Comparison of ENCODE assay signal across 12 cellular contexts in the genomic region with DNA sequence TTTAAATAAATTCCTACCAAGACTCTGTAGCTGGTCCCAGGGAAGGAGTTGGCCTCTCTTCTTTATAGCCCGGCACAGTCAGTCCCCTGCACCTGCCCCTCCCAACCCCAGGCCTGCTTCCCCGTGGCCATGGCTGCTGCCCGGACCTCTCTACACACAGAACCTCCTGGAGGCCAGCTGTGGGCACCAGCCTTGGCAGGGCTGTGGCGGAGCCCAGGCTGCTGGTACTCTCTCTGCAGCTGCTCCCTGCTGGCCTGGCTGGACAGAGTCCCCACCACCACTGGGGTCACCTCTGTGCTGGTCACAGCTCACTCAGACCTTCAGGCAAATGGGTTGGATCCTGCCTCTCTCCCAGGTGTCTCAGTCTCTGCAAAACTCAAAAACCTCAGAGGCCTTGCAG.
DNase-seq lines count a peak whose midpoint lies in the region; ATAC-seq and TF ChIP-seq lines count a peak whose summit lies in the region.
"Had no signal": no experiment of that assay in that cellular context is flagged by ENCODE, and none has a peak within 500 bp of the region (broad histone marks: within the 10 kb centered on the region; RNA-seq: fewer than 3 reads in every experiment).

No MANE protein-coding gene starts in this region.

- ATAC-seq in gastroesophageal sphincter, result no peak
- ATAC-seq in GM19455 (IDR thresholded peaks at IDR 0.05; ENCODE audit: unreplicated experiment), result no peak

- H3K9me3 ChIP-seq in A673 (ENCODE audit: low read depth, low read length, poor library complexity, severe bottlenecking) (no peaks in the 10 kb centered on the region), gastroesophageal sphincter (no peaks in the 10 kb centered on the region)
- H3K9me3 ChIP-seq: BE2C had no signal

- DNase-seq in A673 (ENCODE audit: low spot score), result no peak
- DNase-seq in Ammon's horn (ENCODE audit: low spot score), result no peak
- no peak for DNase-seq in stimulated activated CD4-positive, alpha-beta T cell treated with anti-CD3 and anti-CD28 coated beads, Interleukin-12 subunit alpha, Interleukin-12 subunit beta, amount 100 ng/mL, for 4 hours
- no peak for DNase-seq in NOMO-1 (lab: John Stamatoyannopoulos, UW; ENCODE audit: unreplicated experiment in 2 of 2)
- DNase-seq: BE2C, midbrain, NCI-H2107, T1000 had no signal

- H3K4me3 ChIP-seq in A673 (ENCODE audit: low read depth, low read length, poor library complexity, severe bottlenecking) (no peak overlapping the region), gastroesophageal sphincter (peak overlapping the region in 1 of 2 donors; percentile 17), rectal smooth muscle tissue (ENCODE audit: low read length) (no peak overlapping the region)

- H3K4me1 ChIP-seq in A673 (ENCODE audit: insufficient read depth, low read length, poor library complexity, severe bottlenecking), result no peaks in the 10 kb centered on the region
- H3K4me1 ChIP-seq in gastroesophageal sphincter, result peaks cover 0 to 78% (median 48%) of the 10 kb centered on the region in 3 donors
- H3K4me1 ChIP-seq in rectal smooth muscle tissue (ENCODE audit: control insufficient read depth, insufficient read depth, low read length), result peaks cover 27% of the 10 kb centered on the region
- H3K4me1 ChIP-seq: BE2C had no signal

- H3K27me3 ChIP-seq in A673 (replicated peaks; ENCODE audit: insufficient read depth, low read depth, low read length, poor library complexity) (no peaks in the 10 kb centered on the region), gastroesophageal sphincter (no peaks in the 10 kb centered on the region), rectal smooth muscle tissue (ENCODE audit: control insufficient read depth, insufficient read depth, low read length) (no peaks in the 10 kb centered on the region)
- H3K27me3 ChIP-seq: BE2C had no signal

- no peak for TF ChIP-seq POLR2A in gastroesophageal sphincter (IDR thresholded peaks at IDR 0.05)

- TF ChIP-seq CTCF in A673 (conservative IDR thresholded peaks at IDR 0.05; ENCODE audit: low read depth, low read length), result no peak
- TF ChIP-seq CTCF in gastroesophageal sphincter (IDR thresholded peaks at IDR 0.05), result no peak

- POLR2A ChIA-PET in A673 (lab: Charles Lee; ENCODE audit: low non-redundant PET), result no interaction called here

- intact Hi-C loops in A673 (cut with micrococcal nuclease; ENCODE audit: unreplicated experiment), result no loop called here

- no peak for TF ChIP-seq EP300 in gastroesophageal sphincter (IDR thresholded peaks at IDR 0.05)

- CTCF ChIA-PET in A673 (lab: Charles Lee), result no interaction called here

- peaks cover 11% of the 10 kb centered on the region for H3K36me3 ChIP-seq in A673 (ENCODE audit: insufficient read depth, low read length, poor library complexity, severe bottlenecking)
- peaks cover 0 to 12% of the 10 kb centered on the region in 2 donors for H3K36me3 ChIP-seq in gastroesophageal sphincter
- H3K36me3 ChIP-seq in rectal smooth muscle tissue (ENCODE audit: control insufficient read depth, insufficient read depth, low read length), result peaks cover 4% of the 10 kb centered on the region

- WGBS in gastroesophageal sphincter (ENCODE audit: low coverage in 1 of 2), 2 donors, result 15% methylated on average over 4 of the region's 4 CpGs; no CpG with 5 or more reads in 1 of the 2 donors

- BruUV-seq in A673 (replicated peaks; lab: Mats Ljungman, UMichigan), result no TSS peak

- H3K9ac ChIP-seq in rectal smooth muscle tissue (ENCODE audit: low read length), result no peak overlapping the region

- H3K27ac ChIP-seq in A673 (ENCODE audit: low read depth, low read length, poor library complexity, severe bottlenecking) (peak overlapping the region; percentile 30), gastroesophageal sphincter (peak overlapping the region; percentile 56 to 90 (median 86)), rectal smooth muscle tissue (ENCODE audit: low read depth, low read length) (peak overlapping the region; percentile 84)

TF ChIP-seq in PFSK-1, 5 proteins besides CTCF, POLR2A, EP300 and RAD21:
- no peak for TF ChIP-seq TAF1 (IDR thresholded peaks at IDR 0.05; ENCODE audit: borderline replicate concordance, insufficient read depth, low read length)
- TF ChIP-seq FOXP2 (optimal IDR thresholded peaks at IDR 0.05; ENCODE audit: borderline replicate concordance, extremely low read depth, extremely low read length, insufficient read depth), result no peak
- no peak for TF ChIP-seq SIN3A (IDR thresholded peaks at IDR 0.05; ENCODE audit: borderline replicate concordance, insufficient read depth, low read length)
- TF ChIP-seq, protein P1, sequence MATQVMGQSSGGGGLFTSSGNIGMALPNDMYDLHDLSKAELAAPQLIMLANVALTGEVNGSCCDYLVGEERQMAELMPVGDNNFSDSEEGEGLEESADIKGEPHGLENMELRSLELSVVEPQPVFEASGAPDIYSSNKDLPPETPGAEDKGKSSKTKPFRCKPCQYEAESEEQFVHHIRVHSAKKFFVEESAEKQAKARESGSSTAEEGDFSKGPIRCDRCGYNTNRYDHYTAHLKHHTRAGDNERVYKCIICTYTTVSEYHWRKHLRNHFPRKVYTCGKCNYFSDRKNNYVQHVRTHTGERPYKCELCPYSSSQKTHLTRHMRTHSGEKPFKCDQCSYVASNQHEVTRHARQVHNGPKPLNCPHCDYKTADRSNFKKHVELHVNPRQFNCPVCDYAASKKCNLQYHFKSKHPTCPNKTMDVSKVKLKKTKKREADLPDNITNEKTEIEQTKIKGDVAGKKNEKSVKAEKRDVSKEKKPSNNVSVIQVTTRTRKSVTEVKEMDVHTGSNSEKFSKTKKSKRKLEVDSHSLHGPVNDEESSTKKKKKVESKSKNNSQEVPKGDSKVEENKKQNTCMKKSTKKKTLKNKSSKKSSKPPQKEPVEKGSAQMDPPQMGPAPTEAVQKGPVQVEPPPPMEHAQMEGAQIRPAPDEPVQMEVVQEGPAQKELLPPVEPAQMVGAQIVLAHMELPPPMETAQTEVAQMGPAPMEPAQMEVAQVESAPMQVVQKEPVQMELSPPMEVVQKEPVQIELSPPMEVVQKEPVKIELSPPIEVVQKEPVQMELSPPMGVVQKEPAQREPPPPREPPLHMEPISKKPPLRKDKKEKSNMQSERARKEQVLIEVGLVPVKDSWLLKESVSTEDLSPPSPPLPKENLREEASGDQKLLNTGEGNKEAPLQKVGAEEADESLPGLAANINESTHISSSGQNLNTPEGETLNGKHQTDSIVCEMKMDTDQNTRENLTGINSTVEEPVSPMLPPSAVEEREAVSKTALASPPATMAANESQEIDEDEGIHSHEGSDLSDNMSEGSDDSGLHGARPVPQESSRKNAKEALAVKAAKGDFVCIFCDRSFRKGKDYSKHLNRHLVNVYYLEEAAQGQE (IDR thresholded peaks at IDR 0.05; ENCODE audit: insufficient read depth in 1 of 2, low read depth in 2 of 2, low read length in 2 of 2), result peak; percentile 39 to 67; a peak in 1 of 4 replicates
- no peak for TF ChIP-seq POLR2AphosphoS5 (IDR thresholded peaks at IDR 0.05; ENCODE audit: low read depth, low read length)

Comparison
In these comparisons a context has a peak if more than half of its experiments do, and no peak if none do; other contexts are left out.
1. H3K27ac ChIP-seq: peak in every context shown above with its lines; median percentile 86 in gastroesophageal sphincter; 84 in rectal smooth muscle tissue; 30 in A673.